10 cellular contexts compared by ENCODE assay signal in the genomic region with DNA sequence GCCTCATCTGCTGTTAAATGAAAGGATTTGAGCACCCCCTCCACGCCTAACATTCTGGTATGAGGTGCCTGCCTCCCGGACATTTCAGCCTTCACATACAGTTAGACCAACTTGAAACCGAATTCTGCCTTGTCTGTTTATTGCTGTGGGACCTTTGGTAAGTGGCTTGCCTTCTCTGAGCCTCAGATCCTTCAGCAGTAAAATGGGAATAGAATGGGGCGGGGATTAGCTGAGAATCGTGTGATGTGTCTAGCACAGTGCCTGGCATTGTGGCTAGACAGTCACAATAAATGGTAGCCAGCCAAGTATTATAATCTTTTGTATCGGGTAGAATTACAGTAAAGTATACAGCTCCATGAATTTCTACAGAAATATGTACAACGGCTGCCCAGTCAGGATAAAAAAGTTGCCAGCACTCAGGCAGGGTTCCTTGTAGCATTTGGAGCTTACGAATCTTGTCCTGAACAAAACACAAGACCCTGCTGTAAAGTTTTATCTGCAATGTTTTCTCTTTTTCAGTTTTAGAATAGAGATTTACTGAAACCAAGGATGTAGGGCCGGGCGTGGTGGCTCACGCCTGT. TPM values are rescaled to one million over a fixed set of nuclear protein-coding genes. Genes with fewer than 3 reads are reported as not detected.
DNase-seq lines count a peak whose midpoint lies in the region; ATAC-seq, FAIRE-seq and TF ChIP-seq lines count a peak whose summit lies in the region.
"Had no signal": no experiment of that assay in that cellular context is flagged by ENCODE, and none has a peak within 500 bp of the region (broad histone marks: within the 10 kb centered on the region; RNA-seq: fewer than 3 reads in every experiment).

No MANE protein-coding gene starts in this region.

- no peak for FAIRE-seq in astrocyte (lab: Jason Lieb, UNC)
- FAIRE-seq: GM12878 had no signal

- H3K4me1 Mint-ChIP-seq in astrocyte (ENCODE audit: low read depth, unreplicated experiment) (peaks cover 13% of the 10 kb centered on the region), T-helper 17 cell (peaks cover 2% of the 10 kb centered on the region)

- H3K27ac Mint-ChIP-seq in astrocyte (ENCODE audit: unreplicated experiment), result peak overlapping the region; percentile 69
- no peak overlapping the region for H3K27ac Mint-ChIP-seq in T-helper 17 cell

- no peak for TF ChIP-seq CTCF in HEK293 (tag by site-specific recombination; IDR thresholded peaks at IDR 0.05)
- no peak for TF ChIP-seq CTCF in astrocyte (IDR thresholded peaks at IDR 0.05; ENCODE audit: insufficient read depth, low read depth, low read length)

- H3K9me3 Mint-ChIP-seq in astrocyte (ENCODE audit: unreplicated experiment), result no peaks in the 10 kb centered on the region

- CTCF ChIA-PET in HEK293 (lab: Yijun Ruan, JAX), result interaction anchor here (0.6 to 4.4 kb wide), 11 partner anchors 10 to 405 kb away, joined by 3 to 53 read pairs (median 3); no protein-coding TSS in a partner anchor

- no peaks in the 10 kb centered on the region for H3K9me3 ChIP-seq in HEK293 (ENCODE audit: control insufficient read depth, insufficient read depth, low read depth, low read length)
- H3K9me3 ChIP-seq in astrocyte (ENCODE audit: insufficient read depth, low read depth, low read length), result no peaks in the 10 kb centered on the region
- H3K9me3 ChIP-seq in iPS DF 6.9 (ENCODE audit: control insufficient read depth, insufficient read depth, low read length), result no peaks in the 10 kb centered on the region
- no peaks in the 10 kb centered on the region for H3K9me3 ChIP-seq in T-helper 17 cell (ENCODE audit: control insufficient read depth, low read length, poor library complexity, severe bottlenecking)

- H2AFZ ChIP-seq in astrocyte (ENCODE audit: low read depth, low read length), result peak overlapping the region; percentile 90

- H3K27me3 Mint-ChIP-seq in astrocyte (ENCODE audit: low read depth, unreplicated experiment) (peaks cover 4% of the 10 kb centered on the region), T-helper 17 cell (peaks cover 33% of the 10 kb centered on the region)

- no peak for ATAC-seq in GM21423 (IDR thresholded peaks at IDR 0.05; ENCODE audit: unreplicated experiment)
- ATAC-seq in T-helper 17 cell, result no peak
- ATAC-seq: GM12878 had no signal

- no peaks in the 10 kb centered on the region; a peak in 1 of 3 replicates for H3K36me3 ChIP-seq in HEK293 (ENCODE audit: control insufficient read depth in 2 of 2, insufficient read depth in 1 of 2, low read length in 2 of 2)
- H3K36me3 ChIP-seq in astrocyte (ENCODE audit: insufficient read depth, low read length), result no peaks in the 10 kb centered on the region
- no peaks in the 10 kb centered on the region for H3K36me3 ChIP-seq in iPS DF 6.9 (ENCODE audit: control insufficient read depth, insufficient read depth, low read length)

- POLR2A ChIA-PET in HEK293 (lab: Yijun Ruan, JAX), result interaction anchor here (1.0 to 2.5 kb wide), 4 partner anchors 24 to 183 kb away, joined by 3 to 10 read pairs (median 5); a partner anchor contains a TSS

- H3K79me2 ChIP-seq in astrocyte (ENCODE audit: insufficient read depth, low read length), result no peaks in the 10 kb centered on the region

- WGBS in iPS DF 6.9 (ENCODE audit: insufficient coverage, insufficient read length), result no CpG with 5 or more reads among the region's 11 CpGs

- H3K4me2 ChIP-seq in astrocyte (ENCODE audit: low read length), result peak overlapping the region; percentile 94

- H3K4me1 ChIP-seq in HEK293 (ENCODE audit: control insufficient read depth, insufficient read depth, low read length), result no peaks in the 10 kb centered on the region
- H3K4me1 ChIP-seq in astrocyte (ENCODE audit: insufficient read depth, low read length), result no peaks in the 10 kb centered on the region
- no peaks in the 10 kb centered on the region for H3K4me1 ChIP-seq in iPS DF 6.9 (ENCODE audit: control insufficient read depth, insufficient read depth, low read length)

- H3K9ac ChIP-seq in astrocyte (ENCODE audit: low read length), result peak overlapping the region; percentile 74

- no peaks in the 10 kb centered on the region for H3K27me3 ChIP-seq in astrocyte (ENCODE audit: insufficient read depth, low read length)
- no peaks in the 10 kb centered on the region for H3K27me3 ChIP-seq in iPS DF 6.9 (ENCODE audit: control insufficient read depth, insufficient read depth, low read length)

- H3K27ac ChIP-seq in HEK293 (ENCODE audit: extremely low read depth, low read depth, low read length) (no peak overlapping the region), astrocyte (ENCODE audit: low read depth, low read length) (no peak overlapping the region), iPS DF 6.9 (ENCODE audit: low read length) (no peak overlapping the region)

- H3K4me3 Mint-ChIP-seq in astrocyte (ENCODE audit: unreplicated experiment), result peak overlapping the region; percentile 88
- no peak overlapping the region for H3K4me3 Mint-ChIP-seq in T-helper 17 cell

- H4K20me1 ChIP-seq in astrocyte (ENCODE audit: insufficient read depth, low read length), result no peaks in the 10 kb centered on the region

- peak overlapping the region; percentile 66 for H3K4me3 ChIP-seq in HEK293 (ENCODE audit: low read depth, low read length)
- H3K4me3 ChIP-seq in astrocyte (ENCODE audit: insufficient read depth, low read depth, low read length), result peak overlapping the region; percentile 63
- H3K4me3 ChIP-seq in iPS DF 6.9 (ENCODE audit: low read length), result peak overlapping the region; percentile 60; the same call in 1 of the 2 replicates
- peak overlapping the region; percentile 54 for H3K4me3 ChIP-seq in skeletal muscle cell (ENCODE audit: low read depth, low read length)

- H3K36me3 Mint-ChIP-seq in astrocyte (ENCODE audit: low read depth, unreplicated experiment) (no peaks in the 10 kb centered on the region), T-helper 17 cell (ENCODE audit: low read depth) (peaks cover 5% of the 10 kb centered on the region)

- no peak for DNase-seq in astrocyte (ENCODE audit: low read depth)
- no peak for DNase-seq in iPS DF 6.9 (ENCODE audit: low read depth, low spot score)
- DNase-seq in skeletal muscle cell (ENCODE audit: low read depth), result no peak
- no peak for DNase-seq in T-helper 17 cell
- no peak for DNase-seq in stimulated activated CD4-positive, alpha-beta T cell treated with anti-CD3 and anti-CD28 coated beads, Interleukin-1b, Interleukin-23, amount 100 ng/mL, for 48 hours
- no peak for DNase-seq in Kasumi-1 (lab: John Stamatoyannopoulos, UW)
- DNase-seq: activated T-cell treated with anti-CD3 and anti-CD28 coated beads for 4 hours had no signal

TF ChIP-seq in HEK293, 187 proteins besides CTCF, POLR2A, EP300 and RAD21:
- TF ChIP-seq ZNF768 (tag by site-specific recombination; IDR thresholded peaks at IDR 0.05) (peak; percentile 99), ZNF335 (tag by site-specific recombination; conservative IDR thresholded peaks at IDR 0.05) (peak; percentile 70), SALL2 (tag by site-specific recombination; IDR thresholded peaks at IDR 0.05; ENCODE audit: borderline replicate concordance) (no peak)
TF ChIP-seq in HEK293: peak in this region for 2.

RNA-seq across cellular contexts. Expression of a gene that starts 0.8 kb away (rescaled TPM):
- total RNA-seq in astrocyte (4.7 and 6.7 TPM in 2 replicates), T-helper 17 cell (not detected)
- total RNA-seq: GM12878 had no signal

RNA-seq across cellular contexts. Expression of a gene that starts 58.3 kb away (rescaled TPM):
- total RNA-seq in astrocyte (82.8 and 97.4 TPM in 2 replicates), T-helper 17 cell (100 to 1,000 TPM; 177 to 192 TPM)
